In genomic region chr6:30508890-30509736, GRCh38 we compare ENCODE assay signal across 9 cellular contexts. TPM values are rescaled to one million over a fixed set of nuclear protein-coding genes. Genes with fewer than 3 reads are reported as not detected.
DNase-seq lines count a peak whose midpoint lies in the region; ATAC-seq and TF ChIP-seq lines count a peak whose summit lies in the region.
"Had no signal": no experiment of that assay in that cellular context is flagged by ENCODE, and none has a peak within 500 bp of the region (broad histone marks: within the 10 kb centered on the region; RNA-seq: fewer than 3 reads in every experiment).

No MANE protein-coding gene starts in this region.

- no peaks in the 10 kb centered on the region for H3K27me3 ChIP-seq in neural progenitor cell

- H3F3A ChIP-seq in neural progenitor cell (ENCODE audit: low read depth) = peaks cover 11% of the 10 kb centered on the region

- POLR2A ChIA-PET in T-cell (lab: Charles Lee) = interaction anchor here (0.6 to 1.3 kb wide), 6 partner anchors 15 to 227 kb away, joined by 3 to 6 read pairs (median 4); no protein-coding TSS in a partner anchor
- POLR2A ChIA-PET in WTC11 (lab: Charles Lee) = no interaction called here

- no peak overlapping the region for H2AFZ ChIP-seq in neural progenitor cell (replicated peaks)

- no peak overlapping the region for H3K4me2 ChIP-seq in neural progenitor cell

- peaks cover 53 to 68% (median 59%) of the 10 kb centered on the region in 3 donors for H3K4me1 Mint-ChIP-seq in T-cell
- H3K4me1 Mint-ChIP-seq in WTC11 = peaks cover 19% of the 10 kb centered on the region
- no peaks in the 10 kb centered on the region for H3K4me1 Mint-ChIP-seq in neural progenitor cell
- H3K4me1 Mint-ChIP-seq: brain had no signal

- H3K79me2 ChIP-seq in neural progenitor cell (ENCODE audit: low read depth) = no peaks in the 10 kb centered on the region

- peak; percentile 49 for ATAC-seq in HG02840 (IDR thresholded peaks at IDR 0.05; ENCODE audit: low FRiP score, unreplicated experiment)
- ATAC-seq in T-cell (replicated peaks in 1 of 4) = peak; percentile 80 to 87 (median 85)
- ATAC-seq in WTC11 = no peak

- no peaks in the 10 kb centered on the region for H3K9me3 ChIP-seq in neural progenitor cell (ENCODE audit: low read depth)

- H3K27ac Mint-ChIP-seq in T-cell (peak overlapping the region; percentile 80 to 86), WTC11 (no peak overlapping the region), neural progenitor cell (no peak overlapping the region)
- H3K27ac Mint-ChIP-seq: brain had no signal

- no peak overlapping the region for H3K9ac ChIP-seq in neural progenitor cell

- H3K4me3 Mint-ChIP-seq in T-cell (peak overlapping the region; percentile 10 to 73 (median 43)), WTC11 (no peak overlapping the region), neural progenitor cell (no peak overlapping the region)
- H3K4me3 Mint-ChIP-seq: brain had no signal

- no peak overlapping the region for H3K27ac ChIP-seq in neural progenitor cell

- no peaks in the 10 kb centered on the region for H3K9me3 Mint-ChIP-seq in T-cell
- no peaks in the 10 kb centered on the region for H3K9me3 Mint-ChIP-seq in WTC11
- no peaks in the 10 kb centered on the region for H3K9me3 Mint-ChIP-seq in neural progenitor cell
- H3K9me3 Mint-ChIP-seq: brain had no signal

- no peaks in the 10 kb centered on the region for H3K36me3 Mint-ChIP-seq in T-cell
- no peaks in the 10 kb centered on the region for H3K36me3 Mint-ChIP-seq in WTC11
- H3K36me3 Mint-ChIP-seq in neural progenitor cell = no peaks in the 10 kb centered on the region
- H3K36me3 Mint-ChIP-seq: brain had no signal

- H3K4me3 ChIP-seq in neural progenitor cell = no peak overlapping the region

- H3K27me3 Mint-ChIP-seq in T-cell (no peaks in the 10 kb centered on the region), WTC11 (ENCODE audit: low read depth) (no peaks in the 10 kb centered on the region), neural progenitor cell (ENCODE audit: insufficient read depth, low read depth) (peaks cover 5% of the 10 kb centered on the region)

- peaks cover 4% of the 10 kb centered on the region for H3K4me1 ChIP-seq in neural progenitor cell

- CTCF ChIA-PET in T-cell (lab: Charles Lee) = interaction anchor here (0.5 to 3.8 kb wide), 12 partner anchors 13 to 366 kb away, joined by 3 to 17 read pairs (median 3); no protein-coding TSS in a partner anchor
- CTCF ChIA-PET in WTC11 (lab: Charles Lee) = interaction anchor here (1.2 to 1.4 kb wide), 3 partner anchors 23 to 55 kb away, joined by 3 read pairs; no protein-coding TSS in a partner anchor

- DNase-seq in EH (ENCODE audit: low read depth) (peak; percentile 71), T-cell (peak in 4 of 34 experiments; percentile 31 to 55 (median 44)), kidney tubule cell (ENCODE audit: low spot score) (peak; percentile 48), WTC11 (ENCODE audit: low spot score) (no peak), NCI-H1092 (lab: John Stamatoyannopoulos, UW) (no peak), neural progenitor cell (ENCODE audit: low spot score) (no peak), NCI-H774 (lab: John Stamatoyannopoulos, UW) (no peak)

- TF ChIP-seq CTCF in WTC11 (IDR thresholded peaks at IDR 0.05) = no peak
- no peak for TF ChIP-seq CTCF in neural progenitor cell (IDR thresholded peaks at IDR 0.05)

- no peaks in the 10 kb centered on the region for H3K36me3 ChIP-seq in neural progenitor cell

- no peaks in the 10 kb centered on the region for H4K20me1 ChIP-seq in neural progenitor cell (ENCODE audit: low read depth)

TF ChIP-seq in WTC11, 78 proteins besides CTCF, POLR2A, EP300 and RAD21:
- TF ChIP-seq ZNF232 (CRISPR knock-in tag; IDR thresholded peaks at IDR 0.05) (no peak), NR3C1 (CRISPR knock-in tag; conservative IDR thresholded peaks at IDR 0.05; ENCODE audit: low read depth) (no peak), MXD4 (CRISPR knock-in tag; IDR thresholded peaks at IDR 0.05; ENCODE audit: borderline replicate concordance) (no peak), ZBTB43 (CRISPR knock-in tag; IDR thresholded peaks at IDR 0.05) (no peak), EMX1 (CRISPR knock-in tag; IDR thresholded peaks at IDR 0.05) (no peak), ZNF396 (CRISPR knock-in tag; IDR thresholded peaks at IDR 0.05; ENCODE audit: borderline replicate concordance) (no peak), ZNF416 (CRISPR knock-in tag; IDR thresholded peaks at IDR 0.05) (no peak)
- TF ChIP-seq, protein P1, sequence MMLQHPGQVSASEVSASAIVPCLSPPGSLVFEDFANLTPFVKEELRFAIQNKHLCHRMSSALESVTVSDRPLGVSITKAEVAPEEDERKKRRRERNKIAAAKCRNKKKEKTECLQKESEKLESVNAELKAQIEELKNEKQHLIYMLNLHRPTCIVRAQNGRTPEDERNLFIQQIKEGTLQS (CRISPR knock-in tag; conservative IDR thresholded peaks at IDR 0.05) = no peak

RNA-seq across cellular contexts. Expression of gene HLA-E, which starts 19.8 kb away (rescaled TPM):
- total RNA-seq in T-cell = 1,000 to 10,000 TPM; 1,114 to 1,417 (median 1,253) TPM
- 44.6 to 49.0 TPM (median 44.7 TPM) in 3 replicates for total RNA-seq in WTC11 (2021)
- total RNA-seq in neural progenitor cell (ENCODE audit: low replicate concordance) = 24.8 and 43.1 TPM in 2 replicates

RNA-seq across cellular contexts. Expression of gene GNL1, which starts 47.2 kb away (rescaled TPM):
- total RNA-seq in T-cell (100 to 1,000 TPM in 2 of 5 donors, 10 to 100 TPM in 3; 65.5 to 167 (median 72.9) TPM), WTC11 (2021) (69.1 to 85.7 TPM (median 72.8 TPM) in 3 replicates), neural progenitor cell (ENCODE audit: low replicate concordance) (23.7 and 34.7 TPM in 2 replicates)

RNA-seq across cellular contexts. Expression of gene PRR3, which starts 48.0 kb away (rescaled TPM):
- total RNA-seq in T-cell (10 to 100 TPM; 12.8 to 22.1 (median 19.7) TPM), WTC11 (2021) (10.1 to 13.1 TPM (median 10.8 TPM) in 3 replicates), neural progenitor cell (ENCODE audit: low replicate concordance) (13.7 and 18.6 TPM in 2 replicates)

Comparison
In these comparisons a context has a peak if more than half of its experiments do, and no peak if none do; other contexts are left out.
1. DNase-seq: peak in EH (single experiment) and kidney tubule cell (single experiment); none in WTC11 (single experiment), NCI-H1092 (single experiment), neural progenitor cell (single experiment) and NCI-H774 (single experiment).
2. H3K27ac Mint-ChIP-seq: peak in T-cell (2 of 2); none in WTC11 (single experiment) and neural progenitor cell (single experiment).
3. H3K4me3 Mint-ChIP-seq: peak in T-cell (3 of 3); none in WTC11 (single experiment) and neural progenitor cell (single experiment).
4. RNA of gene HLA-E, which starts 19.8 kb away (total RNA-seq): 1,114 to 1,417 TPM in T-cell; 44.6 to 49.0 TPM in WTC11 and 24.8 to 43.1 TPM in neural progenitor cell; every median in the first group is over 10 times any median in the second.